Comparison of ENCODE assay signal across 33 cellular contexts in the genomic region with DNA sequence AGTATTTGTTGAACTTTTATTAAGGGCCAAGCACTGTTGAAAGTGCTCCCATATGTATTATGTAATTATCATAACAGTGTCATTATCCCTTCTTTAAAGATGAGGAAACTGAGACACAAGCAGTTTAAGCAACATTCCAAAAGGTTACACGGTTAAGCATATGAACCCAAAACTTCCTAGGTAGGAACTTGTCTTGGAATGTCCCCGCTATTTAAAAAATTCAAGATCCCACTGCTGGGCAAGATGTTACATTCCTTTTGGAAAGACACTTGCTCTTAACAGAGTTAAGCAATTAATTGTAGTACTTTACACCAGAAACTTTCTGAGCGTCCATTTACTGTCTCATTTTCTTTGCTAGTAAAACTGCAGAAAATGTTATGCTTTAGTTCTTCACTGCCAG.
"Had no signal": no experiment of that assay in that cellular context is flagged by ENCODE, and none has a peak within 500 bp of the region (broad histone marks: within the 10 kb centered on the region; RNA-seq: fewer than 3 reads in every experiment).

No MANE protein-coding gene starts in this region.

- H3K4me1 Mint-ChIP-seq: activated naive CD4-positive, alpha-beta T cell treated with anti-CD3 and anti-CD28 coated beads, Interleukin-2, amount 50 U/mL, for 24 hours; central memory CD8-positive, alpha-beta T cell had no signal

- H3K4me3 ChIP-seq: adrenal gland, ascending aorta, breast epithelium, coronary artery, dorsolateral prefrontal cortex, esophagus muscularis mucosa, gastrocnemius medialis, heart left ventricle had no signal

- H3K27me3 Mint-ChIP-seq: activated B cell treated with CpG ODN at 0.5 μM for 24 hours; activated CD8-positive, alpha-beta T cell treated with anti-CD3 and anti-CD28 coated beads for 36 hours; activated naive CD8-positive, alpha-beta T cell treated with anti-CD3 and anti-CD28 coated beads for 36 hours; activated naive CD8-positive, alpha-beta T cell treated with anti-CD3 and anti-CD28 coated beads, Interleukin-2, amount 50 U/mL, for 24 hours; brain; central memory CD8-positive, alpha-beta T cell; dendritic cell treated with granulocyte-macrophage colony-stimulating factor and Interleukin-4, amounts not matched to agents 40 ng/mL and 50 ng/mL, for 4 days; effector memory CD8-positive, alpha-beta T cell had no signal

- H3K36me3 ChIP-seq: breast epithelium had no signal

- ATAC-seq: activated CD4-positive, CD25-positive, alpha-beta regulatory T cell treated with anti-CD3 and anti-CD28 coated beads, Interleukin-2, amount 50 U/mL, for 24 hours; activated CD8-positive, alpha-beta T cell treated with anti-CD3 and anti-CD28 coated beads for 36 hours; activated naive CD8-positive, alpha-beta T cell treated with anti-CD3 and anti-CD28 coated beads, Interleukin-2, amount 50 U/mL, for 24 hours; effector memory CD8-positive, alpha-beta T cell; foreskin keratinocyte; gastrocnemius medialis; heart left ventricle had no signal

- H3K27me3 ChIP-seq: adrenal gland, ascending aorta, breast epithelium, dorsolateral prefrontal cortex, esophagus muscularis mucosa, foreskin keratinocyte, gastrocnemius medialis, heart left ventricle had no signal

- H3K4me3 Mint-ChIP-seq: activated B cell treated with CpG ODN at 0.5 μM for 24 hours; activated CD8-positive, alpha-beta T cell treated with anti-CD3 and anti-CD28 coated beads for 36 hours; activated naive CD4-positive, alpha-beta T cell treated with anti-CD3 and anti-CD28 coated beads for 36 hours; activated naive CD4-positive, alpha-beta T cell treated with anti-CD3 and anti-CD28 coated beads, Interleukin-2, amount 50 U/mL, for 24 hours; activated naive CD8-positive, alpha-beta T cell treated with anti-CD3 and anti-CD28 coated beads for 36 hours; activated naive CD8-positive, alpha-beta T cell treated with anti-CD3 and anti-CD28 coated beads, Interleukin-2, amount 50 U/mL, for 24 hours; activated T-helper 1 cell treated with anti-CD3 and anti-CD28 coated beads, Interleukin-12 subunit alpha, Interleukin-12 subunit beta, Interleukin-2, Interleukin-4 antibody, amounts not matched to agents 30 ng/mL and 10 ng/mL and 1 ng/mL, durations not matched to agents 14 hours and 24 hours and 36 hours; brain; central memory CD8-positive, alpha-beta T cell; dendritic cell treated with granulocyte-macrophage colony-stimulating factor and Interleukin-4, amounts not matched to agents 40 ng/mL and 50 ng/mL, for 4 days; effector memory CD8-positive, alpha-beta T cell had no signal

- DNase-seq: activated B cell treated with CpG ODN at 0.5 μM for 24 hours; activated CD4-positive, alpha-beta T cell treated with anti-CD3 and anti-CD28 coated beads for 48 hours; activated CD4-positive, alpha-beta T cell treated with anti-CD3 and anti-CD28 coated beads, Interleukin-2, amount 50 U/mL, for 1 hour; activated CD4-positive, alpha-beta T cell treated with anti-CD3 and anti-CD28 coated beads, Interleukin-2, amount 50 U/mL, for 48 hours; activated CD8-positive, alpha-beta memory T cell treated with anti-CD3 and anti-CD28 coated beads for 24 hours; activated CD8-positive, alpha-beta T cell treated with anti-CD3 and anti-CD28 coated beads for 36 hours; activated effector memory CD4-positive, alpha-beta T cell treated with anti-CD3 and anti-CD28 coated beads, Interleukin-2, amount 50 U/mL, for 16 hours; activated naive CD4-positive, alpha-beta T cell treated with anti-CD3 and anti-CD28 coated beads for 36 hours; activated naive CD8-positive, alpha-beta T cell treated with anti-CD3 and anti-CD28 coated beads for 36 hours; activated naive CD8-positive, alpha-beta T cell treated with anti-CD3 and anti-CD28 coated beads, Interleukin-2, amount 50 U/mL, for 24 hours; activated T-cell treated with anti-CD3 and anti-CD28 coated beads, Interleukin-2, amount 50 U/mL, for 48 hours; adrenal gland; amygdala; dorsolateral prefrontal cortex; effector memory CD8-positive, alpha-beta T cell; erythroblast; foreskin keratinocyte; gastrocnemius medialis; glutamatergic neuron; heart left ventricle; T-helper 2 cell had no signal

- H3K36me3 Mint-ChIP-seq: activated naive CD4-positive, alpha-beta T cell treated with anti-CD3 and anti-CD28 coated beads, Interleukin-2, amount 50 U/mL, for 24 hours had no signal

- H3K27ac Mint-ChIP-seq: activated B cell treated with CpG ODN at 0.5 μM for 24 hours; activated CD8-positive, alpha-beta T cell treated with anti-CD3 and anti-CD28 coated beads for 36 hours; activated naive CD4-positive, alpha-beta T cell treated with anti-CD3 and anti-CD28 coated beads for 36 hours; activated naive CD4-positive, alpha-beta T cell treated with anti-CD3 and anti-CD28 coated beads, Interleukin-2, amount 50 U/mL, for 24 hours; activated naive CD8-positive, alpha-beta T cell treated with anti-CD3 and anti-CD28 coated beads for 36 hours; activated naive CD8-positive, alpha-beta T cell treated with anti-CD3 and anti-CD28 coated beads, Interleukin-2, amount 50 U/mL, for 24 hours; activated T-helper 1 cell treated with anti-CD3 and anti-CD28 coated beads, Interleukin-12 subunit alpha, Interleukin-12 subunit beta, Interleukin-2, Interleukin-4 antibody, amounts not matched to agents 30 ng/mL and 10 ng/mL and 1 ng/mL, durations not matched to agents 14 hours and 24 hours and 36 hours; activated T-helper 2 cell treated with anti-CD3 and anti-CD28 coated beads, Interferon-gamma antibody, Interleukin-2, Interleukin-4, amounts not matched to agents 10 μg/mL and 5 μg/mL and 100 μg/mL, durations not matched to agents 14 hours and 24 hours and 36 hours; effector memory CD8-positive, alpha-beta T cell had no signal

- H3K27ac ChIP-seq: adrenal gland, ascending aorta, breast epithelium, coronary artery, foreskin keratinocyte, gastrocnemius medialis, heart left ventricle, VCaP had no signal

- H3K9me3 ChIP-seq: adrenal gland, ascending aorta, breast epithelium, esophagus muscularis mucosa, gastrocnemius medialis, heart left ventricle had no signal

- H3K9me3 Mint-ChIP-seq: activated B cell treated with CpG ODN at 0.5 μM for 24 hours; activated CD8-positive, alpha-beta T cell treated with anti-CD3 and anti-CD28 coated beads for 36 hours; activated naive CD4-positive, alpha-beta T cell treated with anti-CD3 and anti-CD28 coated beads for 36 hours; activated naive CD4-positive, alpha-beta T cell treated with anti-CD3 and anti-CD28 coated beads, Interleukin-2, amount 50 U/mL, for 24 hours; activated naive CD8-positive, alpha-beta T cell treated with anti-CD3 and anti-CD28 coated beads for 36 hours; activated naive CD8-positive, alpha-beta T cell treated with anti-CD3 and anti-CD28 coated beads, Interleukin-2, amount 50 U/mL, for 24 hours; activated T-helper 1 cell treated with anti-CD3 and anti-CD28 coated beads, Interleukin-12 subunit alpha, Interleukin-12 subunit beta, Interleukin-2, Interleukin-4 antibody, amounts not matched to agents 30 ng/mL and 10 ng/mL and 1 ng/mL, durations not matched to agents 14 hours and 24 hours and 36 hours; activated T-helper 2 cell treated with anti-CD3 and anti-CD28 coated beads, Interferon-gamma antibody, Interleukin-2, Interleukin-4, amounts not matched to agents 10 μg/mL and 5 μg/mL and 100 μg/mL, durations not matched to agents 14 hours and 24 hours and 36 hours; brain; central memory CD8-positive, alpha-beta T cell; dendritic cell treated with granulocyte-macrophage colony-stimulating factor and Interleukin-4, amounts not matched to agents 40 ng/mL and 50 ng/mL, for 4 days; effector memory CD8-positive, alpha-beta T cell had no signal
